ENCODE assay signal across 8 cellular contexts in genomic region chr18:12606592-12607315, GRCh38. TPM values are rescaled to one million over a fixed set of nuclear protein-coding genes. Genes with fewer than 3 reads are reported as not detected.
A peak's percentile ranks its signal among the peaks of the same experiment; 100 is the strongest.
DNase-seq lines count a peak whose midpoint lies in the region; ATAC-seq, FAIRE-seq and TF ChIP-seq lines count a peak whose summit lies in the region.

No MANE protein-coding gene starts in this region.

- H3K9ac ChIP-seq in neuronal stem cell (ENCODE audit: low read depth, low read length, poor library complexity), result no peak overlapping the region

- H3K23ac ChIP-seq in neuronal stem cell (ENCODE audit: low read depth, low read length, poor library complexity), result no peak overlapping the region

- ATAC-seq in pancreas (peak; percentile 70 to 92 (median 78)), T-helper 17 cell (no peak)

- H2BK120ac ChIP-seq in neuronal stem cell (ENCODE audit: low read depth, low read length), result no peak overlapping the region

- no peak overlapping the region for H3K4me3 Mint-ChIP-seq in T-helper 17 cell

- H3K27me3 ChIP-seq in pancreas, result no peaks in the 10 kb centered on the region
- H3K27me3 ChIP-seq in neuronal stem cell (ENCODE audit: control insufficient read depth in 3 of 3, insufficient read depth in 3 of 3, low read depth in 1 of 3, low read length in 3 of 3), result no peaks in the 10 kb centered on the region

- FAIRE-seq in pancreas (lab: Jason Lieb, UNC), result no peak

- peak overlapping the region in 2 of 4 donors; percentile 38 to 81 for H3K27ac ChIP-seq in pancreas
- no peak overlapping the region for H3K27ac ChIP-seq in neuronal stem cell (replicated peaks; ENCODE audit: low read length)

- WGBS in pancreas, 2 donors, result 70 to 78% methylated on average over 10 of the region's 10 CpGs
- WGBS in neuronal stem cell (ENCODE audit: extremely low coverage in 2 of 2, insufficient read length in 2 of 2, insufficient replicate concordance in 1 of 2), 2 donors, result no CpG with 5 or more reads among the region's 10 CpGs

- peaks cover 12% of the 10 kb centered on the region for H3K27me3 Mint-ChIP-seq in T-helper 17 cell

- intact Hi-C loops in pancreas (cut with DNase I), result no loop called here

- peak; percentile 93 for DNase-seq in DMS53 treated with DMSO at 0.1 percent for 48 hours (lab: John Stamatoyannopoulos, UW; ENCODE audit: unreplicated experiment)
- DNase-seq in OCI-M1 (lab: John Stamatoyannopoulos, UW), result peak; percentile 77
- peak; percentile 94 for DNase-seq in epithelial cell of proximal tubule (ENCODE audit: low read depth)
- DNase-seq in pancreas, result no peak
- DNase-seq in HK-2 (ENCODE audit: unreplicated experiment), result no peak
- DNase-seq in neuronal stem cell (ENCODE audit: low spot score), result no peak
- no peak for DNase-seq in T-helper 17 cell
- no peak for DNase-seq in ureter (ENCODE audit: low spot score)

- H4K8ac ChIP-seq in neuronal stem cell (ENCODE audit: low read depth, low read length), result no peak overlapping the region

- H2AFZ ChIP-seq in neuronal stem cell (ENCODE audit: low read length), result no peak overlapping the region

- TF ChIP-seq CTCF in epithelial cell of proximal tubule (conservative IDR thresholded peaks at IDR 0.05; ENCODE audit: low read depth, low read length) (no peak), pancreas (IDR thresholded peaks at IDR 0.05) (no peak)

- H3K18ac ChIP-seq in neuronal stem cell (ENCODE audit: low read length), result no peak overlapping the region

- no peak overlapping the region for H2BK5ac ChIP-seq in neuronal stem cell (ENCODE audit: low read length)

- no peak overlapping the region for H2AK5ac ChIP-seq in neuronal stem cell (ENCODE audit: low read depth, low read length)

- no peaks in the 10 kb centered on the region for H3K9me3 ChIP-seq in pancreas
- H3K9me3 ChIP-seq in neuronal stem cell (replicated peaks in 1 of 2; ENCODE audit: control insufficient read depth in 2 of 2, insufficient read depth in 1 of 2, low read depth in 1 of 2, low read length in 2 of 2), result no peaks in the 10 kb centered on the region
- no peaks in the 10 kb centered on the region for H3K9me3 ChIP-seq in T-helper 17 cell (ENCODE audit: control insufficient read depth, low read length, poor library complexity, severe bottlenecking)

- no peak overlapping the region for H3K14ac ChIP-seq in neuronal stem cell (ENCODE audit: low read length)

- H3K4me1 ChIP-seq in pancreas, result peaks cover 0 to 24% (median 0%) of the 10 kb centered on the region in 3 donors
- H3K4me1 ChIP-seq in neuronal stem cell (ENCODE audit: control insufficient read depth in 2 of 2, insufficient read depth in 1 of 2, low read depth in 1 of 2, low read length in 2 of 2), result peaks cover 0 to 3% of the 10 kb centered on the region in 2 donors

- H3K36me3 ChIP-seq in pancreas, result no peaks in the 10 kb centered on the region
- no peaks in the 10 kb centered on the region for H3K36me3 ChIP-seq in neuronal stem cell (replicated peaks in 1 of 2; ENCODE audit: control insufficient read depth in 2 of 2, insufficient read depth in 2 of 2, low read length in 2 of 2)

- no peak overlapping the region for H3K4ac ChIP-seq in neuronal stem cell (ENCODE audit: low read length)

- no peak overlapping the region for H3K27ac Mint-ChIP-seq in T-helper 17 cell

- no peak overlapping the region for H2BK12ac ChIP-seq in neuronal stem cell (ENCODE audit: low read length)

- H2BK15ac ChIP-seq in neuronal stem cell (ENCODE audit: low read length), result no peak overlapping the region

- no peak overlapping the region for H3K4me3 ChIP-seq in epithelial cell of proximal tubule (ENCODE audit: low read depth, low read length)
- no peak overlapping the region for H3K4me3 ChIP-seq in pancreas
- H3K4me3 ChIP-seq in neuronal stem cell (ENCODE audit: low read length in 2 of 2), result no peak overlapping the region

- no peaks in the 10 kb centered on the region for H3K79me1 ChIP-seq in neuronal stem cell (ENCODE audit: low read depth, low read length)

- H3K4me1 Mint-ChIP-seq in T-helper 17 cell, result peaks cover 5% of the 10 kb centered on the region

- peaks cover 2% of the 10 kb centered on the region for H3K36me3 Mint-ChIP-seq in T-helper 17 cell (ENCODE audit: low read depth)

- no peak overlapping the region for H3K4me2 ChIP-seq in neuronal stem cell (ENCODE audit: insufficient read depth, low read length, poor library complexity, severe bottlenecking)

- no peak overlapping the region for H4K91ac ChIP-seq in neuronal stem cell (ENCODE audit: low read depth, low read length, poor library complexity)

RNA-seq across cellular contexts. Expression of gene SPIRE1, which starts 51.2 kb away (rescaled TPM):
- total RNA-seq in epithelial cell of proximal tubule (20.7 and 22.8 TPM in 2 replicates), pancreas (10 to 100 TPM in 4 of 6 donors, 1 to 10 TPM in 2; 7.1 to 17.6 (median 12.8) TPM), T-helper 17 cell (1 to 10 TPM; 1.1 to 3.5 TPM), ureter (28.1 TPM)
- 1 to 10 TPM; 2.9 to 6.8 TPM for polyA plus RNA-seq in pancreas
- 12.5 TPM for polyA plus RNA-seq in neuronal stem cell (2013, experiment 1 of 2)
- 12.0 TPM for polyA plus RNA-seq in neuronal stem cell (2013, experiment 2 of 2)

Comparison
In these comparisons a context has a peak if more than half of its experiments do, and no peak if none do; other contexts are left out.
1. DNase-seq: peak in DMS53 treated with DMSO at 0.1 percent for 48 hours (single experiment), OCI-M1 (single experiment) and epithelial cell of proximal tubule (single experiment); none in pancreas (0 of 6), HK-2 (single experiment), neuronal stem cell (single experiment), T-helper 17 cell (0 of 3) and ureter (single experiment).